In the genomic region with DNA sequence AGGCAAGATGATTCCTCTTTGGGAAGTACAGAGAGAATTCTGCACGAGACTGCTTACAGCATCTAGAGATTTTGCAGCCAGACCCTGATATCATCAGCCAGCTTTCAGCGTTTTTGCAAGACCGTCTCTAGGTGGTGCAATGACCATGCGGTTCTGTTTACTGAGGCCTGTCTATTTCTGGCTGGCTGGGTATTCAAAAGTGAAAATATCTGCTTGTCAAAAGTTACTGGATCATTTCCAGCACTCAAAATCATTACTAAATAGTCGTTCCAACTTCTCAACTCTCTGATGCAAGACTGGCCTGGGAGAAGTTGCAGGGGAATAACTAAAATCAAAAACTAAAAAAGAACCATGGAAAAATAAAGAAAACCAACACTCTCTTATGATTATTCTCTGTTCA, we compare ENCODE assay signal across 8 cellular contexts.
DNase-seq lines count a peak whose midpoint lies in the region; ATAC-seq and TF ChIP-seq lines count a peak whose summit lies in the region.

No MANE protein-coding gene starts in this region.

- H3K27me3 ChIP-seq in foreskin keratinocyte: no peaks in the 10 kb centered on the region

- POLR2A ChIA-PET in activated CD4-positive, alpha-beta memory T cell treated with anti-CD3 and anti-CD28 coated beads for 36 hours (lab: Charles Lee): no interaction called here

- CTCF ChIA-PET in activated CD4-positive, alpha-beta memory T cell treated with anti-CD3 and anti-CD28 coated beads for 36 hours (lab: Charles Lee): interaction anchor here (1.1 to 3.5 kb wide), 6 partner anchors 27 to 298 kb away, joined by 3 to 24 read pairs (median 5); no protein-coding TSS in a partner anchor

- H3K4me3 Mint-ChIP-seq in activated CD4-positive, alpha-beta memory T cell treated with anti-CD3 and anti-CD28 coated beads for 36 hours: no peak overlapping the region

- H3K9me3 Mint-ChIP-seq in activated CD4-positive, alpha-beta memory T cell treated with anti-CD3 and anti-CD28 coated beads for 36 hours: no peaks in the 10 kb centered on the region

- H3K27ac Mint-ChIP-seq in activated CD4-positive, alpha-beta memory T cell treated with anti-CD3 and anti-CD28 coated beads for 36 hours: peak overlapping the region; percentile 44

- H3K36me3 Mint-ChIP-seq in activated CD4-positive, alpha-beta memory T cell treated with anti-CD3 and anti-CD28 coated beads for 36 hours: peaks cover 46% of the 10 kb centered on the region

- TF ChIP-seq CTCF in AG09309 (IDR thresholded peaks at IDR 0.05; ENCODE audit: control insufficient read depth, insufficient read depth, low read depth, low read length, missing control alignments) (peak; percentile 38), GM12865 (IDR thresholded peaks at IDR 0.05; ENCODE audit: insufficient read depth, low read depth, low read length, missing control alignments) (peak; percentile 31), foreskin keratinocyte (conservative IDR thresholded peaks at IDR 0.05) (peak; percentile 54), omental fat pad (IDR thresholded peaks at IDR 0.05) (no peak)

- no peaks in the 10 kb centered on the region for H3K4me1 ChIP-seq in foreskin keratinocyte

- no peaks in the 10 kb centered on the region for H3K27me3 Mint-ChIP-seq in activated CD4-positive, alpha-beta memory T cell treated with anti-CD3 and anti-CD28 coated beads for 36 hours

- no peak overlapping the region for H3K27ac ChIP-seq in foreskin keratinocyte

- intact Hi-C loops in activated CD4-positive, alpha-beta memory T cell treated with anti-CD3 and anti-CD28 coated beads for 36 hours (cut with micrococcal nuclease): loop anchor here (1.0 to 10.0 kb wide), 4 partner anchors 145 to 626 kb away; no protein-coding TSS in a partner anchor

- H3K4me1 Mint-ChIP-seq in activated CD4-positive, alpha-beta memory T cell treated with anti-CD3 and anti-CD28 coated beads for 36 hours (ENCODE audit: low read depth): peaks cover 18% of the 10 kb centered on the region

- peak; percentile 63 for DNase-seq in AG09309 (ENCODE audit: low read depth)
- DNase-seq in GM12865 (ENCODE audit: low read depth): peak; percentile 68
- DNase-seq in NCI-H146 treated with DMSO at 0.1 percent for 48 hours (lab: John Stamatoyannopoulos, UW; ENCODE audit: unreplicated experiment): peak; percentile 16
- peak; percentile 36 for DNase-seq in activated CD4-positive, alpha-beta memory T cell treated with anti-CD3 and anti-CD28 coated beads for 36 hours
- peak in 1 of 2 donors; percentile 17 for DNase-seq in foreskin keratinocyte
- no peak for DNase-seq in omental fat pad (ENCODE audit: low spot score)
- no peak for DNase-seq in stimulated activated CD4-positive, alpha-beta T cell treated with anti-CD3 and anti-CD28 coated beads, Interleukin-4, amount 100 ng/mL, for 4 hours

- H3K4me3 ChIP-seq in AG09309 (ENCODE audit: control insufficient read depth, low read depth, low read length) (no peak overlapping the region), GM12865 (ENCODE audit: low read depth, low read length) (no peak overlapping the region)

- ATAC-seq in HG02623 (IDR thresholded peaks at IDR 0.05; ENCODE audit: unreplicated experiment) (peak; percentile 72), foreskin keratinocyte (peak; percentile 27), omental fat pad (ENCODE audit: low FRiP score) (peak; percentile 92)

Comparison
In these comparisons a context has a peak if more than half of its experiments do, and no peak if none do; other contexts are left out.
1. DNase-seq: peak in AG09309 (single experiment), GM12865 (single experiment), NCI-H146 treated with DMSO at 0.1 percent for 48 hours (single experiment) and activated CD4-positive, alpha-beta memory T cell treated with anti-CD3 and anti-CD28 coated beads for 36 hours (single experiment); none in omental fat pad (single experiment) and stimulated activated CD4-positive, alpha-beta T cell treated with anti-CD3 and anti-CD28 coated beads, Interleukin-4, amount 100 ng/mL, for 4 hours (0 of 2).
2. CTCF ChIP-seq: peak in AG09309 (single experiment), GM12865 (single experiment) and foreskin keratinocyte (single experiment); none in omental fat pad (0 of 3).
3. ATAC-seq: peak in every context shown above with its lines; median percentile 92 in omental fat pad; 72 in HG02623; 27 in foreskin keratinocyte.